1 cellular context compared by ENCODE assay signal in the genomic region with DNA sequence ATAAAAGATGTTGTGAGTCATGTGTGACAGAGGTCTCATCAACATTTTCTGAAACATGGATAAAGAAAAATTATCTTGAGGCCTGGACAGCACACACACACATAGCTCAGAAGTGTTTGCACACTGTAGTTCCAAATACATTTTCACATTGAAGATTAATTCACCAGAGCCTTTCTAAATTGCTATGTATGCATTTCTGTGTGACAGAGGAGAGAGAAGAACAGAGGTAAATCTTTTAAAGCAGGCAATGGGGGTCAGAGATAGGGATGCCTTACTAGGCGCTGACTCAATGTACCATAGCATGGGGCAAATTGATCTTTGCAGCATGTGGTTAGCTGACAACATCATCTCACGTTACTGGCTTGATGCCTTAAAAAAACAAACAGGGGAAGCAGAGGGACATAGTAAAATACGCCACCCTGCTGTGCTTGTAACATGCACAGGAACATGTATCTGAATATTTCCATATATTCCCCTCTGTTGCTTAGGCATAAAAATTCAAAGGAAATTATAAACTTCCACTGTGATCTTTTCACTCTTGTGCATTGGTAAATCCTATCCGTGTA.
TF ChIP-seq lines count a peak whose summit lies in the region.

No MANE protein-coding gene starts in this region.

TF ChIP-seq in HEK293, 187 proteins besides CTCF, POLR2A, EP300 and RAD21 (continued from another document):
- TF ChIP-seq, protein P1, sequence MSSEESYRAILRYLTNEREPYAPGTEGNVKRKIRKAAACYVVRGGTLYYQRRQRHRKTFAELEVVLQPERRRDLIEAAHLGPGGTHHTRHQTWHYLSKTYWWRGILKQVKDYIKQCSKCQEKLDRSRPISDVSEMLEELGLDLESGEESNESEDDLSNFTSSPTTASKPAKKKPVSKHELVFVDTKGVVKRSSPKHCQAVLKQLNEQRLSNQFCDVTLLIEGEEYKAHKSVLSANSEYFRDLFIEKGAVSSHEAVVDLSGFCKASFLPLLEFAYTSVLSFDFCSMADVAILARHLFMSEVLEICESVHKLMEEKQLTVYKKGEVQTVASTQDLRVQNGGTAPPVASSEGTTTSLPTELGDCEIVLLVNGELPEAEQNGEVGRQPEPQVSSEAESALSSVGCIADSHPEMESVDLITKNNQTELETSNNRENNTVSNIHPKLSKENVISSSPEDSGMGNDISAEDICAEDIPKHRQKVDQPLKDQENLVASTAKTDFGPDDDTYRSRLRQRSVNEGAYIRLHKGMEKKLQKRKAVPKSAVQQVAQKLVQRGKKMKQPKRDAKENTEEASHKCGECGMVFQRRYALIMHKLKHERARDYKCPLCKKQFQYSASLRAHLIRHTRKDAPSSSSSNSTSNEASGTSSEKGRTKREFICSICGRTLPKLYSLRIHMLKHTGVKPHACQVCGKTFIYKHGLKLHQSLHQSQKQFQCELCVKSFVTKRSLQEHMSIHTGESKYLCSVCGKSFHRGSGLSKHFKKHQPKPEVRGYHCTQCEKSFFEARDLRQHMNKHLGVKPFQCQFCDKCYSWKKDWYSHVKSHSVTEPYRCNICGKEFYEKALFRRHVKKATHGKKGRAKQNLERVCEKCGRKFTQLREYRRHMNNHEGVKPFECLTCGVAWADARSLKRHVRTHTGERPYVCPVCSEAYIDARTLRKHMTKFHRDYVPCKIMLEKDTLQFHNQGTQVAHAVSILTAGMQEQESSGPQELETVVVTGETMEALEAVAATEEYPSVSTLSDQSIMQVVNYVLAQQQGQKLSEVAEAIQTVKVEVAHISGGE (tag by site-specific recombination; conservative IDR thresholded peaks at IDR 0.05; ENCODE audit: low read depth), result no peak
- TF ChIP-seq KLF8 (tag by site-specific recombination; IDR thresholded peaks at IDR 0.05) (0 out of 2 replicates have a peak, but pooled peaks have one; percentile 40), ZNF629 (tag by site-specific recombination; IDR thresholded peaks at IDR 0.05) (peak; percentile 73), SP7 (tag by site-specific recombination; IDR thresholded peaks at IDR 0.05) (peak; percentile 79), ZNF510 (tag by site-specific recombination; IDR thresholded peaks at IDR 0.05; ENCODE audit: insufficient replicate concordance) (no peak)
- TF ChIP-seq, protein P2, sequence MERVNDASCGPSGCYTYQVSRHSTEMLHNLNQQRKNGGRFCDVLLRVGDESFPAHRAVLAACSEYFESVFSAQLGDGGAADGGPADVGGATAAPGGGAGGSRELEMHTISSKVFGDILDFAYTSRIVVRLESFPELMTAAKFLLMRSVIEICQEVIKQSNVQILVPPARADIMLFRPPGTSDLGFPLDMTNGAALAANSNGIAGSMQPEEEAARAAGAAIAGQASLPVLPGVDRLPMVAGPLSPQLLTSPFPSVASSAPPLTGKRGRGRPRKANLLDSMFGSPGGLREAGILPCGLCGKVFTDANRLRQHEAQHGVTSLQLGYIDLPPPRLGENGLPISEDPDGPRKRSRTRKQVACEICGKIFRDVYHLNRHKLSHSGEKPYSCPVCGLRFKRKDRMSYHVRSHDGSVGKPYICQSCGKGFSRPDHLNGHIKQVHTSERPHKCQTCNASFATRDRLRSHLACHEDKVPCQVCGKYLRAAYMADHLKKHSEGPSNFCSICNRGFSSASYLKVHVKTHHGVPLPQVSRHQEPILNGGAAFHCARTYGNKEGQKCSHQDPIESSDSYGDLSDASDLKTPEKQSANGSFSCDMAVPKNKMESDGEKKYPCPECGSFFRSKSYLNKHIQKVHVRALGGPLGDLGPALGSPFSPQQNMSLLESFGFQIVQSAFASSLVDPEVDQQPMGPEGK (tag by site-specific recombination; IDR thresholded peaks at IDR 0.05), result peak; percentile 74; the same call in 1 of the 2 replicates
